37 cellular contexts compared by ENCODE assay signal in the genomic region with DNA sequence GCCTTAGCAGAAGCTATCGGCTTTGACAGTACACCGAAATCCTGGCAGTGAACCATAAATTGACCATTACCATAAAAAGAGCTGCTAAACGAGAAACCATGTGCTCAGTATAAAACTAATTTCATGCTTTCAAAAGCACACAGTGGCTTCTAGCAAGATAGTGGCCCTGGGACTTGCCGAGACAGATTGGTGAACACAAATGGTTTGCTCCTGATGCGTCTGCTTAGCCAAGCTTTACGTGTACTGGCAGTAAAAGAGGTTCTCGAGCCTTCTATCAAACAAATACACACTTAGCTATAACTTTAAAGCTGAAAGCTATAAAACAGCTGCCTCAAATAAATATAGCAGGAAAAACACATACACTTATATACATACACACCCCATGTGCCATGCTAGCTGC.
"Had no signal": no experiment of that assay in that cellular context is flagged by ENCODE, and none has a peak within 500 bp of the region (broad histone marks: within the 10 kb centered on the region; RNA-seq: fewer than 3 reads in every experiment).

No MANE protein-coding gene starts in this region.

- H3K9me3 Mint-ChIP-seq: activated CD4-positive, alpha-beta memory T cell treated with anti-CD3 and anti-CD28 coated beads, Interleukin-2, amount 10 ng/mL, durations not matched to agents 7 days and 5 days; activated naive CD8-positive, alpha-beta T cell treated with anti-CD3 and anti-CD28 coated beads for 36 hours had no signal

- H3K4me1 ChIP-seq: ascending aorta, Peyer's patch had no signal

- H3K27ac ChIP-seq: ascending aorta, cardiac muscle cell, Peyer's patch, WERI-Rb-1 had no signal

- H3K27ac Mint-ChIP-seq: activated CD4-positive, alpha-beta memory T cell treated with anti-CD3 and anti-CD28 coated beads, Interleukin-2, amount 10 ng/mL, durations not matched to agents 7 days and 5 days; activated CD8-positive, alpha-beta memory T cell treated with anti-CD3 and anti-CD28 coated beads, Interleukin-2, amount 10 ng/mL, durations not matched to agents 7 days and 5 days; activated naive CD8-positive, alpha-beta T cell treated with anti-CD3 and anti-CD28 coated beads for 36 hours had no signal

- H3K27me3 ChIP-seq: ascending aorta, cardiac muscle cell, MG63, Peyer's patch had no signal

- H3K36me3 ChIP-seq: ascending aorta, cardiac muscle cell, MG63, Peyer's patch, WERI-Rb-1 had no signal

- H3K4me3 Mint-ChIP-seq: activated CD4-positive, alpha-beta memory T cell treated with anti-CD3 and anti-CD28 coated beads, Interleukin-2, amount 10 ng/mL, durations not matched to agents 7 days and 5 days; activated CD8-positive, alpha-beta memory T cell treated with anti-CD3 and anti-CD28 coated beads, Interleukin-2, amount 10 ng/mL, durations not matched to agents 7 days and 5 days; activated naive CD8-positive, alpha-beta T cell treated with anti-CD3 and anti-CD28 coated beads for 36 hours had no signal

- H3K9me3 ChIP-seq: ascending aorta, MG63, Peyer's patch had no signal

- H3K36me3 Mint-ChIP-seq: activated CD8-positive, alpha-beta memory T cell treated with anti-CD3 and anti-CD28 coated beads, Interleukin-2, amount 10 ng/mL, durations not matched to agents 7 days and 5 days; activated naive CD8-positive, alpha-beta T cell treated with anti-CD3 and anti-CD28 coated beads for 36 hours had no signal

- ATAC-seq: activated CD8-positive, alpha-beta memory T cell treated with anti-CD3 and anti-CD28 coated beads, Interleukin-2, amount 10 ng/mL, durations not matched to agents 7 days and 5 days; PC-3; SK-N-SH treated with all-trans-retinoic acid at 6 μM for 48 hours had no signal

- H3K4me3 ChIP-seq: ascending aorta, cardiac muscle cell, MG63, Peyer's patch had no signal

- DNase-seq: activated CD4-positive, alpha-beta memory T cell treated with anti-CD3 and anti-CD28 coated beads, Interleukin-2, amount 10 ng/mL, durations not matched to agents 7 days and 5 days; activated CD4-positive, alpha-beta T cell treated with anti-CD3 and anti-CD28 coated beads for 1 hour; activated CD4-positive, alpha-beta T cell treated with anti-CD3 and anti-CD28 coated beads for 48 hours; activated CD4-positive, CD25-positive, alpha-beta regulatory T cell; activated CD8-positive, alpha-beta memory T cell treated with anti-CD3 and anti-CD28 coated beads for 24 hours; activated CD8-positive, alpha-beta memory T cell treated with anti-CD3 and anti-CD28 coated beads, Interleukin-2, amount 10 ng/mL, durations not matched to agents 7 days and 5 days; activated CD8-positive, alpha-beta memory T cell treated with anti-CD3 and anti-CD28 coated beads, Interleukin-2, amount 50 U/mL, for 48 hours; activated effector memory CD4-positive, alpha-beta T cell treated with Interleukin-2 at 50 U/mL for 16 hours; activated naive CD4-positive, alpha-beta T cell treated with anti-CD3 and anti-CD28 coated beads, Interleukin-2, amount 50 U/mL, for 16 hours; activated naive CD8-positive, alpha-beta T cell treated with anti-CD3 and anti-CD28 coated beads for 36 hours; activated T-cell treated with anti-CD3 and anti-CD28 coated beads, Interleukin-2, amount 50 U/mL, for 48 hours; amygdala; Kasumi-1; KG1; MG63; NCI-H1048; NCI-H1105 treated with DMSO at 0.1 percent for 48 hours; NCI-H1436; NCI-H1694; NCI-H1930; NCI-H2081 treated with DMSO at 0.1 percent for 48 hours; NCI-H226; NCI-H446 treated with DMSO at 0.1 percent for 48 hours; NCI-H524; NCI-H748 treated with DMSO at 0.1 percent for 48 hours; NK-92 treated with Interleukin-12 subunit alpha and Interleukin-12 subunit beta, amount 100 ng/mL, for 24 hours; PC-3; Peyer's patch; RPMI8226; SIG-M5; T-helper 1 cell; T-helper 2 cell; T-helper 9 cell; WERI-Rb-1 had no signal

- H3K4me1 Mint-ChIP-seq: activated CD4-positive, alpha-beta memory T cell treated with anti-CD3 and anti-CD28 coated beads, Interleukin-2, amount 10 ng/mL, durations not matched to agents 7 days and 5 days; activated CD8-positive, alpha-beta memory T cell treated with anti-CD3 and anti-CD28 coated beads, Interleukin-2, amount 10 ng/mL, durations not matched to agents 7 days and 5 days; activated naive CD8-positive, alpha-beta T cell treated with anti-CD3 and anti-CD28 coated beads for 36 hours had no signal
